Comparison of ENCODE assay signal across 8 cellular contexts in the genomic region with DNA sequence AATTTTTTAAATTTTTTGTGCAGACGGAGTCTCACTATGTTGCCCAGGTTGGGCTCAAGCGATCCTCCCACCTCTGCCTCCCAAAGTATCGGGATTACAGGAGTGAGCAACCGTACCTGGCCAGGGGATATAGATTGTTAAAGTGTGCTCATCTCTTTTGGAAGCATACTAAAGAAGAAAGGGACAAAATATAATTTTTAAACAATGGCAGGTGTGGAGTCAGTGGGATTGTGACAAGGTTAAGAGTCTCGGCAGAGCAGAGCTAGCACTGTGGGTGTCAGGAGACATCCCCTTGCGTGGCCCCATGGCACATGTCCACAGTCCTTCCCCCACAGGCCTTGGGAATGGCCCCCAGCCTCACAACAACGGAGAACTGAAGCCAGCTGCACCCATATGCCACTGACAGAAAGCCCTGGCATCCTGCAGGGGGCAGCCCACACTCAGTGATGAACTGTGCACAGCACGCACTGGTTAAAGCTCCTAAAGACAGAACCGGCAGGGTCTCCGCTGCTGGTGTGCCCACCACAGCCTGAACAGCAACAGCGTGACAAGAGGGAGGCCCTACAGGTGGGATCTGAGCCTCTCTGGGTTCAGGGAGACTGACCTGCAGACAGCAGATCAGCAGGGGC. TPM values are rescaled to one million over a fixed set of nuclear protein-coding genes. Genes with fewer than 3 reads are reported as not detected.
DNase-seq lines count a peak whose midpoint lies in the region; ATAC-seq and TF ChIP-seq lines count a peak whose summit lies in the region.

No MANE protein-coding gene starts in this region.

- no peaks in the 10 kb centered on the region for H3K9me3 ChIP-seq in H9 (ENCODE audit: control insufficient read depth, low read depth, low read length)
- peaks cover 2% of the 10 kb centered on the region for H3K9me3 ChIP-seq in trophoblast cell (ENCODE audit: insufficient read depth, low read depth, low read length)

- no peaks in the 10 kb centered on the region for H3K9me3 Mint-ChIP-seq in H9
- H3K9me3 Mint-ChIP-seq in WTC11 = no peaks in the 10 kb centered on the region

- WGBS in H9 (ENCODE audit: extremely low coverage, insufficient read length, low lambda C conversion rate) = no CpG with 5 or more reads among the region's 11 CpGs
- no CpG with 5 or more reads among the region's 11 CpGs for WGBS in trophoblast cell (ENCODE audit: extremely low coverage, insufficient coverage, insufficient read length)

- ATAC-seq in WTC11 = peak; percentile 89
- ATAC-seq in HG03039 (IDR thresholded peaks at IDR 0.05; ENCODE audit: unreplicated experiment) = no peak

- POLR2A ChIA-PET in WTC11 (lab: Charles Lee) = interaction anchor here (1.0 kb wide), 1 partner anchor 82 kb away, joined by 3 read pairs; no protein-coding TSS in a partner anchor

- no peak overlapping the region for H4K91ac ChIP-seq in H9 (ENCODE audit: insufficient read length, low read depth, low read length)
- no peak overlapping the region for H4K91ac ChIP-seq in trophoblast cell (ENCODE audit: low read depth, low read length)

- H2AFZ ChIP-seq in H9 (ENCODE audit: low read length) (no peak overlapping the region), trophoblast cell (ENCODE audit: insufficient read depth, low read length, poor library complexity) (no peak overlapping the region)

- peaks cover 15 to 76% (median 47%) of the 10 kb centered on the region in 3 experiments for H3K36me3 Mint-ChIP-seq in H9 (ENCODE audit: insufficient read depth in 1 of 3, low read depth in 3 of 3)
- H3K36me3 Mint-ChIP-seq in WTC11 = peaks cover 26% of the 10 kb centered on the region

- H3K79me1 ChIP-seq in H9 (ENCODE audit: insufficient read depth, low read depth, low read length, poor library complexity, severe bottlenecking) (no peaks in the 10 kb centered on the region), trophoblast cell (ENCODE audit: low read length) (peaks cover 6% of the 10 kb centered on the region)

- no peak overlapping the region for H3K56ac ChIP-seq in H9 (ENCODE audit: insufficient read length, low read depth, low read length)

- H2BK20ac ChIP-seq in H9 (ENCODE audit: low read depth, low read length, poor library complexity, severe bottlenecking) = no peak overlapping the region

- no peak overlapping the region for H4K5ac ChIP-seq in H9 (ENCODE audit: insufficient read length, low read depth, low read length)

- H3K4me1 ChIP-seq in H9 (ENCODE audit: insufficient read depth, low read length) (no peaks in the 10 kb centered on the region), trophoblast cell (ENCODE audit: control insufficient read depth in 1 of 2, insufficient read depth in 2 of 2, low read length in 2 of 2) (peaks cover 8 to 15% of the 10 kb centered on the region in 2 experiments)

- no peak overlapping the region; a peak in 1 of 5 replicates for H3K4me3 Mint-ChIP-seq in H9
- H3K4me3 Mint-ChIP-seq in WTC11 = no peak overlapping the region

- H2BK5ac ChIP-seq in H9 (ENCODE audit: insufficient read length, low read length) (no peak overlapping the region), trophoblast cell (ENCODE audit: low read depth, low read length, poor library complexity) (no peak overlapping the region)

- H3K4me2 ChIP-seq in H9 (ENCODE audit: insufficient read depth, insufficient read length, low read length) (no peak overlapping the region), trophoblast cell (ENCODE audit: low read length) (no peak overlapping the region)

- H3K9ac ChIP-seq in H9 (ENCODE audit: extremely low read depth, insufficient read length, low read length) (no peak overlapping the region), trophoblast cell (ENCODE audit: low read length) (no peak overlapping the region)

- H4K12ac ChIP-seq in trophoblast cell (ENCODE audit: low read depth, low read length) = no peak overlapping the region

- TF ChIP-seq CTCF in AG09319 (IDR thresholded peaks at IDR 0.05; ENCODE audit: low read depth, low read length) (peak; percentile 51), H9 (conservative IDR thresholded peaks at IDR 0.05) (peak; percentile 73), WTC11 (IDR thresholded peaks at IDR 0.05) (peak; percentile 47; the same call in 1 of the 2 replicates), epithelial cell of esophagus (IDR thresholded peaks at IDR 0.05; ENCODE audit: insufficient read depth, low read depth, low read length, missing control alignments) (peak; percentile 66)

- H2AK5ac ChIP-seq in H9 (ENCODE audit: insufficient read length, low read length) (no peak overlapping the region), trophoblast cell (ENCODE audit: low read length) (no peak overlapping the region)

- H3K27me3 Mint-ChIP-seq in H9 (ENCODE audit: low read depth) = no peaks in the 10 kb centered on the region
- no peaks in the 10 kb centered on the region for H3K27me3 Mint-ChIP-seq in WTC11 (ENCODE audit: low read depth)

- CTCF ChIA-PET in WTC11 (lab: Charles Lee) = interaction anchor here (0.5 to 2.0 kb wide), 32 partner anchors 10 to 301 kb away, joined by 3 to 37 read pairs (median 4); partner anchors contain the start of genes CRKL, LZTR1, PI4KA and SNAP29

- no peak overlapping the region for H2BK15ac ChIP-seq in H9 (ENCODE audit: low read depth, low read length)

- intact Hi-C loops in posterior vena cava (cut with DNase I) = no loop called here

- H3K4me3 ChIP-seq in epithelial cell of esophagus (ENCODE audit: low read length) (no peak overlapping the region), trophoblast cell (ENCODE audit: low read depth, low read length) (no peak overlapping the region)

- peaks cover 20 to 33% of the 10 kb centered on the region in 2 experiments for H3K36me3 ChIP-seq in trophoblast cell (ENCODE audit: control insufficient read depth in 1 of 2, insufficient read depth in 2 of 2, low read length in 2 of 2)

- H3K18ac ChIP-seq in H9 (ENCODE audit: insufficient read length, low read depth, low read length) (no peak overlapping the region), trophoblast cell (ENCODE audit: low read length) (no peak overlapping the region)

- no peaks in the 10 kb centered on the region for H3K23me2 ChIP-seq in H9 (ENCODE audit: insufficient read length, low read depth, low read length, poor library complexity, severe bottlenecking)

- no peak overlapping the region for H3K27ac ChIP-seq in H9 (ENCODE audit: insufficient read length, low read depth, low read length)
- H3K27ac ChIP-seq in trophoblast cell (ENCODE audit: low read depth, low read length) = no peak overlapping the region

- H2BK120ac ChIP-seq in H9 (ENCODE audit: low read depth, low read length, poor library complexity, severe bottlenecking) (no peak overlapping the region), trophoblast cell (ENCODE audit: insufficient read depth, low read length, poor library complexity) (no peak overlapping the region)

- H3K23ac ChIP-seq in H9 (ENCODE audit: insufficient read length, low read depth, low read length) = no peak overlapping the region
- no peak overlapping the region for H3K23ac ChIP-seq in trophoblast cell (ENCODE audit: low read length)

- DNase-seq in AG09319 (ENCODE audit: extremely low read depth, low read depth) = no peak
- peak; percentile 56 for DNase-seq in H9
- DNase-seq in WTC11 (ENCODE audit: low spot score) = peak; percentile 71
- peak; percentile 39 for DNase-seq in epithelial cell of esophagus (ENCODE audit: low read depth)
- DNase-seq in trophoblast cell = peak; percentile 60 to 69
- no peak for DNase-seq in posterior vena cava (ENCODE audit: low spot score)
- DNase-seq in T1000 (lab: John Stamatoyannopoulos, UW) = no peak

- no peak overlapping the region for H4K8ac ChIP-seq in H9 (replicated peaks; ENCODE audit: insufficient read length, low read depth, low read length)
- no peak overlapping the region for H4K8ac ChIP-seq in trophoblast cell (ENCODE audit: low read depth, low read length)

- H4K20me1 ChIP-seq in H9 (ENCODE audit: control insufficient read depth, insufficient read depth, insufficient read length) = no peaks in the 10 kb centered on the region

- H3K4me1 Mint-ChIP-seq in H9 (peaks cover 10% of the 10 kb centered on the region in 2 experiments), WTC11 (no peaks in the 10 kb centered on the region)

- no peak overlapping the region for H3K14ac ChIP-seq in H9 (ENCODE audit: insufficient read depth, low read length)
- no peak overlapping the region for H3K14ac ChIP-seq in trophoblast cell (ENCODE audit: low read length)

- H3K79me2 ChIP-seq in H9 (ENCODE audit: insufficient read depth, low read length) (no peaks in the 10 kb centered on the region), trophoblast cell (ENCODE audit: control insufficient read depth, insufficient read depth, low read length, poor library complexity) (no peaks in the 10 kb centered on the region)

- H3K4ac ChIP-seq in H9 (ENCODE audit: low read depth, low read length) = no peak overlapping the region
- no peak overlapping the region for H3K4ac ChIP-seq in trophoblast cell (ENCODE audit: low read depth, low read length)

- H3T11ph ChIP-seq in H9 (ENCODE audit: low read length) = no peak overlapping the region

- H3K27me3 ChIP-seq in H9 (ENCODE audit: insufficient read depth, low read length) (no peaks in the 10 kb centered on the region), trophoblast cell (ENCODE audit: insufficient read depth, low read length) (no peaks in the 10 kb centered on the region)

- H2BK12ac ChIP-seq in H9 (ENCODE audit: insufficient read length, low read depth, low read length) (no peak overlapping the region), trophoblast cell (ENCODE audit: low read length) (no peak overlapping the region)

- no peak overlapping the region for H3K27ac Mint-ChIP-seq in H9
- no peak overlapping the region; the same call in 1 of the 2 replicates for H3K27ac Mint-ChIP-seq in WTC11

TF ChIP-seq in WTC11, 78 proteins besides CTCF, POLR2A, EP300 and RAD21 (continues in another document):
- TF ChIP-seq ZNF396 (CRISPR knock-in tag; IDR thresholded peaks at IDR 0.05; ENCODE audit: borderline replicate concordance) (no peak), NFATC4 (CRISPR knock-in tag; IDR thresholded peaks at IDR 0.05) (no peak), NR1H2 (CRISPR knock-in tag; IDR thresholded peaks at IDR 0.05) (no peak)
- TF ChIP-seq, protein P1, sequence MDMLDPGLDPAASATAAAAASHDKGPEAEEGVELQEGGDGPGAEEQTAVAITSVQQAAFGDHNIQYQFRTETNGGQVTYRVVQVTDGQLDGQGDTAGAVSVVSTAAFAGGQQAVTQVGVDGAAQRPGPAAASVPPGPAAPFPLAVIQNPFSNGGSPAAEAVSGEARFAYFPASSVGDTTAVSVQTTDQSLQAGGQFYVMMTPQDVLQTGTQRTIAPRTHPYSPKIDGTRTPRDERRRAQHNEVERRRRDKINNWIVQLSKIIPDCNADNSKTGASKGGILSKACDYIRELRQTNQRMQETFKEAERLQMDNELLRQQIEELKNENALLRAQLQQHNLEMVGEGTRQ (CRISPR knock-in tag; IDR thresholded peaks at IDR 0.05) = no peak

RNA-seq across cellular contexts. Expression of gene SERPIND1, which starts 29.9 kb away (rescaled TPM):
- total RNA-seq in H9 (2021) (not detected in 2 replicates), WTC11 (2021) (0.09 to 0.25 TPM (median 0.22 TPM) in 3 replicates), posterior vena cava (not detected)
- not detected in 2 replicates for polyA plus RNA-seq in trophoblast cell (2013)

RNA-seq across cellular contexts. Expression of gene PI4KA, which starts 54.8 kb away (rescaled TPM):
- 58.5 and 65.8 TPM in 2 replicates for total RNA-seq in H9 (2021)
- 43.9 to 45.5 TPM (median 45.1 TPM) in 3 replicates for total RNA-seq in WTC11 (2021)
- 29.7 and 32.4 TPM in 2 replicates for polyA plus RNA-seq in trophoblast cell (2013)
- 10 to 100 TPM; 83.9 to 97.9 TPM for total RNA-seq in posterior vena cava

RNA-seq across cellular contexts. Expression of gene SNAP29, which starts 55.0 kb away (rescaled TPM):
- total RNA-seq in H9 (2021) (15.6 and 17.9 TPM in 2 replicates), WTC11 (2021) (13.3 to 14.7 TPM (median 14.0 TPM) in 3 replicates), posterior vena cava (10 to 100 TPM; 22.9 to 25.5 TPM)
- 42.7 and 45.7 TPM in 2 replicates for polyA plus RNA-seq in trophoblast cell (2013)

Comparison
In these comparisons a context has a peak if more than half of its experiments do, and no peak if none do; other contexts are left out.
1. DNase-seq: peak in H9 (single experiment), WTC11 (single experiment), epithelial cell of esophagus (single experiment) and trophoblast cell (2 of 2); none in AG09319 (single experiment), posterior vena cava (single experiment) and T1000 (single experiment).
2. Peak in every context shown above with its lines, with median percentiles within 50 percentile points of each other: CTCF ChIP-seq.